ENCODE assay signal across 9 cellular contexts in the genomic region with DNA sequence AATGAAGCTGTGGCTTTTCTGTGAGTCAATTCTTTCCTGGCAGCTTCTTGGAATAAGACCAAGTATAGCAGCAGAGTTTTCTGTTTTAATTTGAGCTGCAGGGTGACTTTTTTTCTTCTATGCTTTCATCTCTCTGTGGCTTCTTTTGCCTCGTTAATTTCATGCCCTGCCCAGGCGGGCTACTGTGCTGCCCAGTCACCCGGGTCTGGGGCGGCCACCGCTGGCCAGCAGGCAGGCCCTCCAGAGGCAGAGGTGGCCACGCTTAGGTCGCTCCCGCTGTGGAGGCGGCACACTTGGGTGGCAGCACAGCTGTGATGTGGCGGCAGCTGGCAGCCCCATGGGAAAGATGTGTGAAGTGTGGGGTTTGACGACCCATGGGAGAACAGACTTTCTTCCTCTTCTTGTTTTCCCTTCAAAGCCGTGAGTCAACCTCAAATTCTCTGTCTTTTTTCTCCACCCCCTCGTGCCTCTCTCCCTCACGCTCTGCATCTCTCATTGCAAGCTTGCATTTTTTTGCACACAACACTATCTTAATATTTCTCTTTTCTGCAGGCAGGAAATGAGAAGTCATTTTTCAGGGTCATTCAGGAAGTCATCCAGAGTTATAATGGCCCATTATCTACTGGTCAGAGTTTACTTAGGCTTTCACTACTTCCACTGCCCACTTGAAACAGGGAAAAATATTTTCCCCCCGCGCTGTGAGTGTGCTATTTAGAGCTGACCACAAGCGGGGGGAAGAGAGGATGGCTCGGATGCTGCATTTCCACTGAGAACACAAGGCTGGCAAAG.
A peak's percentile ranks its signal among the peaks of the same experiment; 100 is the strongest.
DNase-seq lines count a peak whose midpoint lies in the region; ATAC-seq and TF ChIP-seq lines count a peak whose summit lies in the region.
"Had no signal": no experiment of that assay in that cellular context is flagged by ENCODE, and none has a peak within 500 bp of the region (broad histone marks: within the 10 kb centered on the region; RNA-seq: fewer than 3 reads in every experiment).

No MANE protein-coding gene starts in this region.

- peak overlapping the region; percentile 75; the same call in 1 of the 2 replicates for H3K18ac ChIP-seq in IMR-90 (ENCODE audit: low read depth, low read length)

- WGBS in IMR-90 (ENCODE audit: extremely low coverage in 2 of 2, insufficient read length in 1 of 2), 2 experiments, result 0% methylated on average over 4 of the region's 18 CpGs; no CpG with 5 or more reads in 1 of the 2 experiments

- H3K9ac ChIP-seq in IMR-90 (ENCODE audit: low read depth, low read length), result peak overlapping the region; percentile 62

- peak overlapping the region; percentile 35; the same call in 1 of the 2 replicates for H3K56ac ChIP-seq in IMR-90 (ENCODE audit: extremely low read depth, insufficient read depth, low read length)

- no peak for TF ChIP-seq POLR2A in IMR-90 (IDR thresholded peaks at IDR 0.05; ENCODE audit: low read depth, low read length)
- no peak for TF ChIP-seq POLR2A in uterus (IDR thresholded peaks at IDR 0.05)

- H2BK120ac ChIP-seq in IMR-90 (ENCODE audit: low read depth, low read length), result peak overlapping the region; percentile 87

- 0 out of 2 replicates have a peak overlapping the region, but pooled peaks have one; percentile 32 for H3K14ac ChIP-seq in IMR-90 (replicated peaks; ENCODE audit: low read depth, low read length)

- H3K79me1 ChIP-seq in IMR-90 (ENCODE audit: low read depth in 1 of 2, low read length in 2 of 2), result peaks cover 55 to 88% of the 10 kb centered on the region in 2 experiments

- H3K9me3 ChIP-seq in IMR-90 (ENCODE audit: control insufficient read depth, insufficient read depth, low read length), result no peaks in the 10 kb centered on the region
- H3K9me3 ChIP-seq in left lung, result no peaks in the 10 kb centered on the region
- no peaks in the 10 kb centered on the region for H3K9me3 ChIP-seq in uterus

- H2AFZ ChIP-seq in IMR-90 (replicated peaks; ENCODE audit: low read length, poor library complexity), result peak overlapping the region; percentile 73

- peak overlapping the region; percentile 21 to 77; a peak in 3 of 4 replicates for H4K8ac ChIP-seq in IMR-90 (ENCODE audit: low read depth in 2 of 2, low read length in 2 of 2)

- peak overlapping the region; percentile 76 for H2AK5ac ChIP-seq in IMR-90 (ENCODE audit: low read depth, low read length)

- H3K4ac ChIP-seq in IMR-90 (ENCODE audit: low read depth, low read length), result peak overlapping the region; percentile 92

- BruUV-seq in IMR-90 (replicated peaks; lab: Mats Ljungman, UMichigan), result no TSS peak

- 0 out of 2 replicates have a peak overlapping the region, but pooled peaks have one; percentile 52 for H2BK20ac ChIP-seq in IMR-90 (ENCODE audit: low read depth, low read length)

- H3K4me1 ChIP-seq in IMR-90 (ENCODE audit: control insufficient read depth, insufficient read depth, low read length) (peaks cover 40% of the 10 kb centered on the region), left lung (peaks cover 24 to 32% of the 10 kb centered on the region in 2 donors), uterus (peaks cover 0 to 4% of the 10 kb centered on the region in 2 donors)

- H4K5ac ChIP-seq in IMR-90 (ENCODE audit: low read depth, low read length), result peak overlapping the region; percentile 82

- dilution Hi-C loops in IMR-90 (cut with HindIII; ENCODE audit: low sequenced_read_pairs, unreplicated experiment), result no loop called here

- peaks cover 5% of the 10 kb centered on the region for H3K36me3 ChIP-seq in IMR-90 (ENCODE audit: control insufficient read depth, insufficient read depth, low read length)
- no peaks in the 10 kb centered on the region for H3K36me3 ChIP-seq in left lung
- no peaks in the 10 kb centered on the region for H3K36me3 ChIP-seq in uterus

- peak overlapping the region; percentile 99 for H3K27ac ChIP-seq in IMR-90 (ENCODE audit: insufficient read depth, low read length)
- H3K27ac ChIP-seq in left lung, result peak overlapping the region; percentile 74 to 80
- H3K27ac ChIP-seq in uterus, result peak overlapping the region; percentile 70 to 74
- H3K27ac ChIP-seq: 22Rv1 had no signal

- intact Hi-C loops in IMR-90 (cut with micrococcal nuclease), result loop anchor here (1.0 kb wide), 1 partner anchor 47 kb away; no protein-coding TSS in a partner anchor
- intact Hi-C loops in left lung (cut with DNase I), result no loop called here
- intact Hi-C loops in uterus (cut with DNase I; ENCODE audit: low total_unique reads), result no loop called here

- H3K23ac ChIP-seq in IMR-90 (ENCODE audit: low read depth, low read length), result peak overlapping the region; percentile 83; the same call in 1 of the 2 replicates

- in situ Hi-C loops in IMR-90 (cut with MboI; ENCODE audit: low sequenced_read_pairs), result no loop called here
- in situ Hi-C loops in astrocyte of the spinal cord (cut with HindIII; ENCODE audit: low sequenced_read_pairs), result no loop called here

- peak overlapping the region; percentile 41 for H3K4me3 ChIP-seq in IMR-90 (ENCODE audit: insufficient read depth, low read depth, low read length)
- H3K4me3 ChIP-seq in astrocyte of the spinal cord (ENCODE audit: low read depth, low read length), result peak overlapping the region; percentile 30
- H3K4me3 ChIP-seq in left lung, result no peak overlapping the region
- H3K4me3 ChIP-seq in uterus, result peak overlapping the region in 1 of 2 donors; percentile 26

- H2AK9ac ChIP-seq in IMR-90 (replicated peaks; ENCODE audit: low read depth, low read length, poor library complexity), result peak overlapping the region; percentile 88

- peak overlapping the region; percentile 85 for H4K91ac ChIP-seq in IMR-90 (ENCODE audit: insufficient read depth, low read depth, low read length)

- DNase-seq in DMS 273 (lab: John Stamatoyannopoulos, UW; ENCODE audit: unreplicated experiment), result peak; percentile 40
- DNase-seq in DMS 273 treated with DMSO at 0.1 percent for 48 hours (lab: John Stamatoyannopoulos, UW), result no peak
- peak; percentile 90 for DNase-seq in IMR-90
- DNase-seq in astrocyte of the spinal cord (ENCODE audit: low read depth, low spot score), result peak; percentile 94
- DNase-seq in left lung, result no peak
- DNase-seq in uterus, result no peak
- DNase-seq in HUDEP-2 (lab: John Stamatoyannopoulos, UW; ENCODE audit: unreplicated experiment in 76 of 76), result no peak

- H3K27me3 ChIP-seq in IMR-90 (ENCODE audit: control insufficient read depth, insufficient read depth, low read length) (no peaks in the 10 kb centered on the region), left lung (no peaks in the 10 kb centered on the region), uterus (no peaks in the 10 kb centered on the region)

- peak overlapping the region; percentile 99 for H2BK5ac ChIP-seq in IMR-90 (ENCODE audit: low read depth, low read length, poor library complexity, severe bottlenecking)

- H4K20me1 ChIP-seq in IMR-90 (ENCODE audit: insufficient read depth, low read length), result peaks cover 19% of the 10 kb centered on the region; the same call in 1 of the 2 replicates

- H2BK15ac ChIP-seq in IMR-90 (ENCODE audit: low read depth, low read length), result no peak overlapping the region

- POLR2A ChIA-PET in IMR-90 (lab: Charles Lee; ENCODE audit: unreplicated experiment), result interaction anchor here (0.6 to 1.5 kb wide), 4 partner anchors 11 to 362 kb away, joined by 3 to 15 read pairs (median 4); no protein-coding TSS in a partner anchor

- ATAC-seq in GM21515 (IDR thresholded peaks at IDR 0.05; ENCODE audit: unreplicated experiment) (peak; percentile 68), IMR-90 (ENCODE audit: low read depth) (peak; percentile 79), left lung (peak; percentile 63)

- TF ChIP-seq CTCF in IMR-90 (conservative IDR thresholded peaks at IDR 0.05; ENCODE audit: low read depth, low read length) (peak; percentile 4; the same call in 1 of the 2 replicates), astrocyte of the spinal cord (IDR thresholded peaks at IDR 0.05; ENCODE audit: low read depth, low read length) (no peak), left lung (IDR thresholded peaks at IDR 0.05) (no peak), uterus (IDR thresholded peaks at IDR 0.05) (no peak)

- 0 out of 2 replicates have a peak, but pooled peaks have one; percentile 7 for TF ChIP-seq RAD21 in IMR-90 (IDR thresholded peaks at IDR 0.05; ENCODE audit: low read length)

- H3K4me2 ChIP-seq in IMR-90 (ENCODE audit: low read depth, low read length), result peak overlapping the region; percentile 90

- H3K9me1 ChIP-seq in IMR-90 (ENCODE audit: insufficient read depth, low read length), result peaks cover 39% of the 10 kb centered on the region

- CTCF ChIA-PET in IMR-90 (lab: Yijun Ruan, JAX), result interaction anchor here (0.5 to 1.6 kb wide), 4 partner anchors 46 to 250 kb away, joined by 3 to 6 read pairs (median 4); no protein-coding TSS in a partner anchor

TF ChIP-seq in IMR-90, 13 proteins besides CTCF, POLR2A, EP300 and RAD21 (continues in another document):
- TF ChIP-seq CHD1 (IDR thresholded peaks at IDR 0.05; ENCODE audit: low read depth, low read length) (no peak), USF2 (IDR thresholded peaks at IDR 0.05; ENCODE audit: low read depth, low read length) (no peak; the same call in 1 of the 2 replicates), CEBPB (IDR thresholded peaks at IDR 0.05; ENCODE audit: low read depth, low read length) (no peak), BHLHE40 (IDR thresholded peaks at IDR 0.05; ENCODE audit: low read depth, low read length) (peak; percentile 70; the same call in 1 of the 2 replicates), RFX5 (IDR thresholded peaks at IDR 0.05; ENCODE audit: low read depth, low read length) (no peak), MAZ (IDR thresholded peaks at IDR 0.05; ENCODE audit: borderline replicate concordance, low read depth, low read length) (no peak), FOS (IDR thresholded peaks at IDR 0.05; ENCODE audit: low read depth, low read length) (peak; percentile 47; the same call in 1 of the 2 replicates), RCOR1 (IDR thresholded peaks at IDR 0.05; ENCODE audit: insufficient replicate concordance, low read length) (no peak), MXI1 (IDR thresholded peaks at IDR 0.05; ENCODE audit: borderline replicate concordance, low read depth, low read length) (0 out of 2 replicates have a peak, but pooled peaks have one; percentile 38), SMC3 (IDR thresholded peaks at IDR 0.05; ENCODE audit: low read depth, low read length) (peak; percentile 9; the same call in 1 of the 2 replicates)

Comparison
In these comparisons a context has a peak if more than half of its experiments do, and no peak if none do; other contexts are left out.
1. DNase-seq: peak in DMS 273 (single experiment), IMR-90 (single experiment) and astrocyte of the spinal cord (single experiment); none in DMS 273 treated with DMSO at 0.1 percent for 48 hours (single experiment), left lung (0 of 2), uterus (0 of 2) and HUDEP-2 (0 of 76).
2. H3K4me3 ChIP-seq: peak in IMR-90 (single experiment) and astrocyte of the spinal cord (single experiment); none in left lung (0 of 2).
3. Peak in every context shown above with its lines, with median percentiles within 50 percentile points of each other: ATAC-seq and H3K27ac ChIP-seq.